15 cellular contexts compared by ENCODE assay signal in the genomic region with DNA sequence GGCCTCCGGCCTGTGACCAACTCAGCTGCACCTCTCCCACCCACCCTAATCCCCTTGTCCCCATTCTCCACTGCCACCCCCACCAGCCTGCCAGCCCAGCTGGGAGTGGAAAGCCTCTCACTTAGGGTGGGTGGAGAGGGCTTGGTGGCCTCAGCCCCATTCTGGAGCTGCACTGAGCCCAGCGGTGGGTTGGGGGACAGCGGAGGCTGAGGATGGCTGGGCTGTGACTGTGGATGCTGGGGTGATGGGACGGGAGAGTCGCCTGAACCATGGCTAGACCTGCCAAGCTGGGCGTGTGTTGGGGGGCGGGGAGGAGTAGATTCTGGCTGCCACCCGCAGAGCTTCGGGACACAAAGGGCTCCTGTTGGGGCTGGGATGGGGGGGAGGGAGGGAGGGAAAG. TPM values are rescaled to one million over a fixed set of nuclear protein-coding genes. Genes with fewer than 3 reads are reported as not detected.
DNase-seq lines count a peak whose midpoint lies in the region; ATAC-seq and TF ChIP-seq lines count a peak whose summit lies in the region.
"Had no signal": no experiment of that assay in that cellular context is flagged by ENCODE, and none has a peak within 500 bp of the region (broad histone marks: within the 10 kb centered on the region; RNA-seq: fewer than 3 reads in every experiment).

No MANE protein-coding gene starts in this region.

- ATAC-seq in DND-41 (ENCODE audit: insufficient read depth, low read depth) = no peak
- no peak for ATAC-seq in WTC11

- intact Hi-C loops in head of caudate nucleus (cut with DNase I) = no loop called here

- H3K27ac Mint-ChIP-seq in WTC11 = no peak overlapping the region

- H3K27me3 ChIP-seq in DND-41 (ENCODE audit: insufficient read depth, low read length, poor library complexity) (no peaks in the 10 kb centered on the region), neuron (ENCODE audit: insufficient read depth, low read length) (no peaks in the 10 kb centered on the region)

- peaks cover 25% of the 10 kb centered on the region for H4K20me1 ChIP-seq in DND-41 (ENCODE audit: insufficient read depth, low read length)

- H3K4me1 ChIP-seq in DND-41 (ENCODE audit: insufficient read depth, low read length) (peaks cover 27% of the 10 kb centered on the region), neuron (ENCODE audit: insufficient read depth, low read length) (peaks cover 31% of the 10 kb centered on the region)

- POLR2A ChIA-PET in WTC11 (lab: Charles Lee) (interaction anchor here (1.6 kb wide), 1 partner anchor 23 kb away, joined by 3 read pairs; the partner anchor contains the start of gene FAM131A), GM10248 (lab: Yijun Ruan, JAX) (interaction anchor here (0.6 kb wide), 1 partner anchor 19 kb away, joined by 6 read pairs; no protein-coding TSS in a partner anchor)

- H3K4me1 Mint-ChIP-seq in WTC11 = peaks cover 19% of the 10 kb centered on the region

- peak overlapping the region; percentile 31; the same call in 1 of the 2 replicates for H3K4me2 ChIP-seq in DND-41 (ENCODE audit: insufficient read depth, low read length)

- peaks cover 21% of the 10 kb centered on the region for H3K36me3 Mint-ChIP-seq in WTC11

- TF ChIP-seq CTCF in DND-41 (IDR thresholded peaks at IDR 0.05; ENCODE audit: borderline replicate concordance, extremely low read depth, low read length, poor library complexity, severe bottlenecking) = no peak
- no peak for TF ChIP-seq CTCF in WTC11 (IDR thresholded peaks at IDR 0.05)
- no peak for TF ChIP-seq CTCF in foreskin fibroblast (IDR thresholded peaks at IDR 0.05; ENCODE audit: low read depth, low read length)
- no peak for TF ChIP-seq CTCF in GM10248 (IDR thresholded peaks at IDR 0.05; ENCODE audit: control extremely low read depth, extremely low read depth, low read depth, missing control alignments)

- H2AFZ ChIP-seq in DND-41 (ENCODE audit: low read depth, low read length) (no peak overlapping the region), neuron (ENCODE audit: low read depth, low read length) (no peak overlapping the region)
- H2AFZ ChIP-seq: GM23248 had no signal

- no peaks in the 10 kb centered on the region for H3K9me3 ChIP-seq in DND-41 (ENCODE audit: insufficient read depth, low read length, severe bottlenecking)
- no peaks in the 10 kb centered on the region for H3K9me3 ChIP-seq in neuron (ENCODE audit: low read length)

- CTCF ChIA-PET in WTC11 (lab: Charles Lee) = interaction anchor here (0.6 to 4.8 kb wide), 10 partner anchors 12 to 194 kb away, joined by 4 to 41 read pairs (median 4); no protein-coding TSS in a partner anchor
- CTCF ChIA-PET in GM10248 (lab: Yijun Ruan, JAX) = interaction anchor here (1.1 to 2.8 kb wide), 4 partner anchors 12 to 183 kb away, joined by 3 to 10 read pairs (median 4); no protein-coding TSS in a partner anchor

- H3K79me2 ChIP-seq in DND-41 (ENCODE audit: insufficient read depth, low read length) = peaks cover 31% of the 10 kb centered on the region

- H3K4me3 ChIP-seq in DND-41 (ENCODE audit: low read depth in 1 of 2, low read length in 2 of 2) (no peak overlapping the region), neuron (ENCODE audit: low read length) (peak overlapping the region; percentile 8), foreskin fibroblast (ENCODE audit: low read depth in 1 of 2, low read length in 2 of 2) (no peak overlapping the region)
- H3K4me3 ChIP-seq: GM23248 had no signal

- DNase-seq in DND-41 (no peak), WTC11 (ENCODE audit: low spot score) (no peak), head of caudate nucleus (peak; percentile 57 to 93 (median 80)), NCI-H1048 (lab: John Stamatoyannopoulos, UW) (no peak), foreskin fibroblast (no peak), UCSD-AML1 (lab: John Stamatoyannopoulos, UW; ENCODE audit: unreplicated experiment) (no peak), GM10248 (ENCODE audit: extremely low spot score) (no peak)
- DNase-seq: GM23248, islet precursor cell, KBM-7, NCI-H187, NCI-H774, SHP77 treated with DMSO at 0.1 percent for 48 hours had no signal

- H3K27me3 Mint-ChIP-seq in WTC11 (ENCODE audit: low read depth) = peaks cover 6% of the 10 kb centered on the region; the same call in 1 of the 2 replicates

- H3K36me3 ChIP-seq in DND-41 (ENCODE audit: insufficient read depth, low read length) = peaks cover 10% of the 10 kb centered on the region
- H3K36me3 ChIP-seq in neuron (ENCODE audit: insufficient read depth, low read length) = peaks cover 35% of the 10 kb centered on the region

- peak overlapping the region; percentile 78; the same call in 1 of the 2 replicates for H3K4me3 Mint-ChIP-seq in WTC11

- H3K9me3 Mint-ChIP-seq in WTC11 = no peaks in the 10 kb centered on the region

- no peak overlapping the region for H3K9ac ChIP-seq in DND-41 (ENCODE audit: low read depth, low read length)
- H3K9ac ChIP-seq: GM23248 had no signal

- no peak overlapping the region for H3K27ac ChIP-seq in DND-41 (ENCODE audit: low read length)
- H3K27ac ChIP-seq: GM23248 had no signal

TF ChIP-seq in WTC11, 78 proteins besides CTCF, POLR2A, EP300 and RAD21:
- TF ChIP-seq, protein P1, sequence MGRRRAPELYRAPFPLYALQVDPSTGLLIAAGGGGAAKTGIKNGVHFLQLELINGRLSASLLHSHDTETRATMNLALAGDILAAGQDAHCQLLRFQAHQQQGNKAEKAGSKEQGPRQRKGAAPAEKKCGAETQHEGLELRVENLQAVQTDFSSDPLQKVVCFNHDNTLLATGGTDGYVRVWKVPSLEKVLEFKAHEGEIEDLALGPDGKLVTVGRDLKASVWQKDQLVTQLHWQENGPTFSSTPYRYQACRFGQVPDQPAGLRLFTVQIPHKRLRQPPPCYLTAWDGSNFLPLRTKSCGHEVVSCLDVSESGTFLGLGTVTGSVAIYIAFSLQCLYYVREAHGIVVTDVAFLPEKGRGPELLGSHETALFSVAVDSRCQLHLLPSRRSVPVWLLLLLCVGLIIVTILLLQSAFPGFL (CRISPR knock-in tag; IDR thresholded peaks at IDR 0.05; ENCODE audit: borderline replicate concordance) = no peak
- TF ChIP-seq TEAD4 (CRISPR knock-in tag; IDR thresholded peaks at IDR 0.05) (no peak), ZSCAN18 (CRISPR knock-in tag; IDR thresholded peaks at IDR 0.05) (no peak), CBFB (CRISPR knock-in tag; IDR thresholded peaks at IDR 0.05; ENCODE audit: low read depth) (no peak), IRF2 (CRISPR knock-in tag; IDR thresholded peaks at IDR 0.05; ENCODE audit: borderline replicate concordance, low read depth) (no peak)
TF ChIP-seq in WTC11: peak in this region for 0.

RNA-seq across cellular contexts. Expression of gene CLCN2, which starts 1.8 kb away (rescaled TPM):
- 15.7 to 22.6 TPM (median 17.0 TPM) in 3 replicates for total RNA-seq in WTC11 (2021)

RNA-seq across cellular contexts. Expression of gene POLR2H, which starts 1.9 kb away (rescaled TPM):
- 117 to 133 TPM (median 118 TPM) in 3 replicates for total RNA-seq in WTC11 (2021)

RNA-seq across cellular contexts. Expression of gene THPO, which starts 18.4 kb away (rescaled TPM):
- 0.55 to 1.4 TPM (median 1.0 TPM) in 3 replicates for total RNA-seq in WTC11 (2021)
- total RNA-seq: GM23248, myocyte had no signal

RNA-seq across cellular contexts. Expression of gene CHRD, which starts 20.2 kb away (rescaled TPM):
- total RNA-seq in WTC11 (2021) = 1.3 to 2.7 TPM (median 1.8 TPM) in 3 replicates

RNA-seq across cellular contexts. Expression of gene FAM131A, which starts 22.2 kb away (rescaled TPM):
- 20.3 to 23.0 TPM (median 20.4 TPM) in 3 replicates for total RNA-seq in WTC11 (2021)

Comparison
In these comparisons a context has a peak if more than half of its experiments do, and no peak if none do; other contexts are left out.
1. DNase-seq: peak in head of caudate nucleus (42 of 42); none in DND-41 (single experiment), WTC11 (single experiment), NCI-H1048 (single experiment), foreskin fibroblast (0 of 2), UCSD-AML1 (single experiment) and GM10248 (single experiment).